In genomic region chr2:194090251-194090905, GRCh38 we compare ENCODE assay signal across 1 cellular context.
TF ChIP-seq lines count a peak whose summit lies in the region.

No MANE protein-coding gene starts in this region.

TF ChIP-seq in WTC11, 78 proteins besides CTCF, POLR2A, EP300 and RAD21 (continued from another document):
- TF ChIP-seq ZNF512 (CRISPR knock-in tag; IDR thresholded peaks at IDR 0.05; ENCODE audit: borderline replicate concordance) (no peak), ZBTB21 (CRISPR knock-in tag; IDR thresholded peaks at IDR 0.05; ENCODE audit: borderline replicate concordance) (no peak), FOXK1 (CRISPR knock-in tag; IDR thresholded peaks at IDR 0.05) (no peak), E2F1 (CRISPR knock-in tag; IDR thresholded peaks at IDR 0.05) (no peak), CDX4 (CRISPR knock-in tag; IDR thresholded peaks at IDR 0.05; ENCODE audit: borderline replicate concordance) (no peak), JUN (CRISPR knock-in tag; IDR thresholded peaks at IDR 0.05) (no peak)
